23 cellular contexts compared by ENCODE assay signal in the genomic region with DNA sequence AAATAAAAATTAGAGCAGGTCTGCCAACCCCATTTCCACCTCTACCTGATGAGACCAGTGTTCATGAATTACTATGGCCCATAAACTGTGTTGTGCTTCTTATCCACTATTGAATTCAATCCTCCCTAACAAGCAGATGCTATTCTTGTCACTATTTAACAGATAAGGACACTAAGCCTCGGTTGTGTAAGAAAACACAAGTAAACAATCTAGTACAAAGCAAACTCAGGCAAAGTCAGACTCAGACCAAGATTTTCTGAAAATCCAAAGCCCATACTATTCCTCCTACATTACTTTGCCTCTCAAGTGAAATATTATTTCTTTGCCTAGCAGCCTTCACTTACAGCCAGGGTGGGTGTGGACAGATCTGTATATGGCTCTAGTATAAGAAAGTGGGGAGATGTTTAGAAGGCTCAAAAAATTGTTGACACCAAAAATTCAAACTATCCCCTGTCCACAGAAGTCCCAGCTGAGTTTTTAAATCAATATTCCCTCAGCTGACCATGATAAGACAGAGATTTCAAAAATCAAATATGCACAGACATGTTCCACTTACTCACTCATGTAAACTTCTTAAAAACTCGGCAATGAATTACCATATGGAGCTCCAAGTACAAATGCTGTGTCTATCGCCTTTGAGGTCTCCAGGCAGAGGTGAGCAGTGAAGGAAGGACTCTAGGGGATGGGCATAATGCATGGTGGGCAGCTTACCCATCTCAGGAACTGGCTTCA. TPM values are rescaled to one million over a fixed set of nuclear protein-coding genes. Genes with fewer than 3 reads are reported as not detected.
"Had no signal": no experiment of that assay in that cellular context is flagged by ENCODE, and none has a peak within 500 bp of the region (broad histone marks: within the 10 kb centered on the region; RNA-seq: fewer than 3 reads in every experiment).

No MANE protein-coding gene starts in this region.

- H3K36me3 ChIP-seq: brain microvascular endothelial cell had no signal

- FAIRE-seq: RCC 7860, TTC549 had no signal

- H3K4me1 Mint-ChIP-seq: activated CD4-positive, alpha-beta T cell treated with anti-CD3 and anti-CD28 coated beads, Interleukin-2, amount 10 ng/mL, durations not matched to agents 7 days and 5 days; activated naive CD4-positive, alpha-beta T cell treated with anti-CD3 and anti-CD28 coated beads, Interleukin-2, amount 10 ng/mL, durations not matched to agents 7 days and 5 days; T-cell had no signal

- ATAC-seq: activated T-cell treated with anti-CD3 and anti-CD28 coated beads, Interleukin-2, amount 50 U/mL, for 72 hours; PC-3; T-cell had no signal

- H3K27ac ChIP-seq: brain microvascular endothelial cell, KMS-11 had no signal

- DNase-seq: activated CD4-positive, alpha-beta memory T cell treated with anti-CD3 and anti-CD28 coated beads for 36 hours; activated CD4-positive, alpha-beta T cell treated with anti-CD3 and anti-CD28 coated beads, Interleukin-2, amount 10 ng/mL, durations not matched to agents 7 days and 5 days; activated CD4-positive, CD25-positive, alpha-beta regulatory T cell; activated gamma-delta T cell treated with Interleukin-2 at 50 U/mL for 16 hours; activated naive CD4-positive, alpha-beta T cell treated with anti-CD3 and anti-CD28 coated beads, Interleukin-2, amount 10 ng/mL, durations not matched to agents 7 days and 5 days; activated naive CD8-positive, alpha-beta T cell treated with anti-CD3 and anti-CD28 coated beads for 36 hours; activated T-cell treated with anti-CD3 and anti-CD28 coated beads, Interleukin-2, amount 50 U/mL, for 72 hours; brain microvascular endothelial cell; MM.1S; NCI-H1105; NCI-H1436; NCI-H1694 treated with DMSO at 0.1 percent for 48 hours; NCI-H2029 treated with DMSO at 0.1 percent for 48 hours; PC-3; SHP77 treated with DMSO at 0.1 percent for 48 hours; T-cell; T1000 had no signal

- H3K9me3 Mint-ChIP-seq: activated CD4-positive, alpha-beta memory T cell treated with anti-CD3 and anti-CD28 coated beads for 36 hours; activated CD4-positive, alpha-beta T cell treated with anti-CD3 and anti-CD28 coated beads, Interleukin-2, amount 10 ng/mL, durations not matched to agents 7 days and 5 days; activated naive CD4-positive, alpha-beta T cell treated with anti-CD3 and anti-CD28 coated beads, Interleukin-2, amount 10 ng/mL, durations not matched to agents 7 days and 5 days; activated naive CD8-positive, alpha-beta T cell treated with anti-CD3 and anti-CD28 coated beads for 36 hours; activated T-cell treated with anti-CD3 and anti-CD28 coated beads, Interleukin-2, amount 50 U/mL, for 72 hours; activated T-helper 2 cell treated with anti-CD3 and anti-CD28 coated beads, Interferon-gamma antibody, Interleukin-2, Interleukin-4, amounts not matched to agents 10 μg/mL and 5 μg/mL and 100 μg/mL, durations not matched to agents 14 hours and 24 hours and 36 hours; T-cell had no signal

- H3K27me3 Mint-ChIP-seq: activated CD4-positive, alpha-beta T cell treated with anti-CD3 and anti-CD28 coated beads, Interleukin-2, amount 10 ng/mL, durations not matched to agents 7 days and 5 days; activated naive CD8-positive, alpha-beta T cell treated with anti-CD3 and anti-CD28 coated beads for 36 hours; T-cell had no signal

- H3K27ac Mint-ChIP-seq: activated CD4-positive, alpha-beta memory T cell treated with anti-CD3 and anti-CD28 coated beads for 36 hours; activated CD4-positive, alpha-beta T cell treated with anti-CD3 and anti-CD28 coated beads, Interleukin-2, amount 10 ng/mL, durations not matched to agents 7 days and 5 days; activated naive CD4-positive, alpha-beta T cell treated with anti-CD3 and anti-CD28 coated beads, Interleukin-2, amount 10 ng/mL, durations not matched to agents 7 days and 5 days; activated naive CD8-positive, alpha-beta T cell treated with anti-CD3 and anti-CD28 coated beads for 36 hours; activated T-cell treated with anti-CD3 and anti-CD28 coated beads, Interleukin-2, amount 50 U/mL, for 72 hours; activated T-helper 2 cell treated with anti-CD3 and anti-CD28 coated beads, Interferon-gamma antibody, Interleukin-2, Interleukin-4, amounts not matched to agents 10 μg/mL and 5 μg/mL and 100 μg/mL, durations not matched to agents 14 hours and 24 hours and 36 hours; T-cell had no signal

- H3K4me3 Mint-ChIP-seq: activated CD4-positive, alpha-beta memory T cell treated with anti-CD3 and anti-CD28 coated beads for 36 hours; activated CD4-positive, alpha-beta T cell treated with anti-CD3 and anti-CD28 coated beads, Interleukin-2, amount 10 ng/mL, durations not matched to agents 7 days and 5 days; activated naive CD4-positive, alpha-beta T cell treated with anti-CD3 and anti-CD28 coated beads, Interleukin-2, amount 10 ng/mL, durations not matched to agents 7 days and 5 days; activated naive CD8-positive, alpha-beta T cell treated with anti-CD3 and anti-CD28 coated beads for 36 hours; activated T-cell treated with anti-CD3 and anti-CD28 coated beads, Interleukin-2, amount 50 U/mL, for 72 hours; T-cell had no signal

- H3K27me3 ChIP-seq: brain microvascular endothelial cell had no signal

- H3K36me3 Mint-ChIP-seq: activated CD4-positive, alpha-beta memory T cell treated with anti-CD3 and anti-CD28 coated beads for 36 hours; activated naive CD4-positive, alpha-beta T cell treated with anti-CD3 and anti-CD28 coated beads, Interleukin-2, amount 10 ng/mL, durations not matched to agents 7 days and 5 days; activated naive CD8-positive, alpha-beta T cell treated with anti-CD3 and anti-CD28 coated beads for 36 hours; T-cell had no signal

RNA-seq across cellular contexts. Expression of gene TTR, which starts 16.0 kb away (rescaled TPM):
- total RNA-seq: activated CD4-positive, alpha-beta memory T cell treated with anti-CD3 and anti-CD28 coated beads for 36 hours; activated CD4-positive, alpha-beta T cell treated with anti-CD3 and anti-CD28 coated beads, Interleukin-2, amount 10 ng/mL, durations not matched to agents 7 days and 5 days; activated CD8-positive, alpha-beta memory T cell treated with anti-CD3 and anti-CD28 coated beads for 36 hours; activated naive CD8-positive, alpha-beta T cell treated with anti-CD3 and anti-CD28 coated beads for 36 hours; activated T-cell treated with anti-CD3 and anti-CD28 coated beads, Interleukin-2, amount 50 U/mL, for 72 hours; activated T-helper 2 cell treated with anti-CD3 and anti-CD28 coated beads, Interferon-gamma antibody, Interleukin-2, Interleukin-4, amounts not matched to agents 10 μg/mL and 5 μg/mL and 100 μg/mL, durations not matched to agents 14 hours and 24 hours and 36 hours; cardiac septum; PC-3 had no signal
